Comparison of ENCODE assay signal across 9 cellular contexts in the genomic region with DNA sequence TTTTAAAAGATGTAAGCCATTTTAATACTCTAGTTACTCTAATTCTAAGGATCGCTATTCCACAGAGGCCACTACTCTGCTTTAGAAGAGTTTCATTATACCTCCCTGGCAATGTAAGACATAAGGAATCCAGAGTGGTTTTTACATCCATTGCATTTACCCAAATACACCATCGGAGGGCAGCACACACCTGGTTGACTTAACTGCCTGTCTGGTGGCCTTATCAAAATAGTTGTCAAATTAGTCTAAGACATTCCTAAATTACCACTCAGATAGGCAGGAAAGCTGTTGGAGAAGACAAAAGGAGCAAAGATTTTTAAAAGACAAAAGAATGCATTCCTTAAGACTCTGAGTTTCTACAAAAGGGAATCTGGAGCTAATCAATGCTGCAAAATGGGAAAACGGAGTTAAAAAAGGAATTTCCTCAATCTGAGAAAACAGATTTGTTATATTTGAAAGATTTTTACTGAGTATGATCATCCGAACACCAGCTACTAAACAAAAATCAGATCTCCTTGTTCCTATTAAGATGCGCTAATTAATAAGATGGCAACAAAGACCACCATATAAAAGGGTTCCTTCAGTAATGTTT. TPM values are rescaled to one million over a fixed set of nuclear protein-coding genes. Genes with fewer than 3 reads are reported as not detected.
DNase-seq lines count a peak whose midpoint lies in the region; ATAC-seq lines count a peak whose summit lies in the region.
"Had no signal": no experiment of that assay in that cellular context is flagged by ENCODE, and none has a peak within 500 bp of the region (broad histone marks: within the 10 kb centered on the region; RNA-seq: fewer than 3 reads in every experiment).

No MANE protein-coding gene starts in this region.

- DNase-seq in ELF-1 (ENCODE audit: low read depth, low spot score), result peak; percentile 70
- DNase-seq in HCEC 1CT, result peak; percentile 70
- peak; percentile 70 for DNase-seq in NCI-H146 (lab: John Stamatoyannopoulos, UW)
- DNase-seq in SW 1271 (lab: John Stamatoyannopoulos, UW), result peak; percentile 53 to 79
- DNase-seq in cerebellar cortex (ENCODE audit: low spot score), result peak; percentile 77
- DNase-seq in left colon, result peak; percentile 30 to 52
- DNase-seq in stimulated activated effector memory CD8-positive, alpha-beta T cell treated with anti-CD3 and anti-CD28 coated beads, Interleukin-12 subunit alpha, Interleukin-12 subunit beta, amount 100 ng/mL, for 72 hours (ENCODE audit: low spot score in 2 of 2), result peak in 1 of 2 donors; percentile 6
- DNase-seq in effector CD8-positive, alpha-beta T cell (lab: John Stamatoyannopoulos, UW), result no peak

- peak; percentile 88 for ATAC-seq in left colon
- peak; percentile 51 for ATAC-seq in stimulated activated effector memory CD8-positive, alpha-beta T cell treated with anti-CD3 and anti-CD28 coated beads, Interleukin-12 subunit alpha, Interleukin-12 subunit beta, amount 100 ng/mL, for 72 hours

- no peak overlapping the region for H3K4me3 Mint-ChIP-seq in stimulated activated effector memory CD8-positive, alpha-beta T cell treated with anti-CD3 and anti-CD28 coated beads, Interleukin-12 subunit alpha, Interleukin-12 subunit beta, amount 100 ng/mL, for 72 hours
- H3K4me3 Mint-ChIP-seq: central memory CD8-positive, alpha-beta T cell had no signal

- no peaks in the 10 kb centered on the region for H3K4me1 Mint-ChIP-seq in stimulated activated effector memory CD8-positive, alpha-beta T cell treated with anti-CD3 and anti-CD28 coated beads, Interleukin-12 subunit alpha, Interleukin-12 subunit beta, amount 100 ng/mL, for 72 hours
- H3K4me1 Mint-ChIP-seq: central memory CD8-positive, alpha-beta T cell had no signal

- H3K27ac Mint-ChIP-seq in stimulated activated effector memory CD8-positive, alpha-beta T cell treated with anti-CD3 and anti-CD28 coated beads, Interleukin-12 subunit alpha, Interleukin-12 subunit beta, amount 100 ng/mL, for 72 hours, result no peak overlapping the region

- H3K36me3 Mint-ChIP-seq in stimulated activated effector memory CD8-positive, alpha-beta T cell treated with anti-CD3 and anti-CD28 coated beads, Interleukin-12 subunit alpha, Interleukin-12 subunit beta, amount 100 ng/mL, for 72 hours, result no peaks in the 10 kb centered on the region

- H3K9me3 Mint-ChIP-seq in stimulated activated effector memory CD8-positive, alpha-beta T cell treated with anti-CD3 and anti-CD28 coated beads, Interleukin-12 subunit alpha, Interleukin-12 subunit beta, amount 100 ng/mL, for 72 hours, result no peaks in the 10 kb centered on the region
- H3K9me3 Mint-ChIP-seq: central memory CD8-positive, alpha-beta T cell had no signal

- intact Hi-C loops in left colon (cut with DNase I, micrococcal nuclease), result no loop called here

RNA-seq across cellular contexts. Expression of gene FGD4, which starts 33.8 kb away (rescaled TPM):
- total RNA-seq in left colon, result 10 to 100 TPM; 54.6 to 84.0 TPM
